9 cellular contexts compared by ENCODE assay signal in genomic region chr10:5292196-5292735, GRCh38.
DNase-seq lines count a peak whose midpoint lies in the region; ATAC-seq and TF ChIP-seq lines count a peak whose summit lies in the region.
"Had no signal": no experiment of that assay in that cellular context is flagged by ENCODE, and none has a peak within 500 bp of the region (broad histone marks: within the 10 kb centered on the region; RNA-seq: fewer than 3 reads in every experiment).

No MANE protein-coding gene starts in this region.

- TF ChIP-seq EP300 in transverse colon (IDR thresholded peaks at IDR 0.05; ENCODE audit: low read depth) = no peak

- no peak for TF ChIP-seq CTCF in transverse colon (IDR thresholded peaks at IDR 0.05)

- H3K27me3 ChIP-seq in transverse colon = no peaks in the 10 kb centered on the region

- peaks cover 15% of the 10 kb centered on the region for H3K9me3 Mint-ChIP-seq in activated naive CD4-positive, alpha-beta T cell treated with anti-CD3 and anti-CD28 coated beads, Interleukin-2, amount 10 ng/mL, durations not matched to agents 7 days and 5 days
- H3K9me3 Mint-ChIP-seq in activated CD4-positive, alpha-beta T cell treated with anti-CD3 and anti-CD28 coated beads, Interleukin-2, amount 10 ng/mL, durations not matched to agents 7 days and 5 days = peaks cover 16% of the 10 kb centered on the region

- in situ Hi-C loops in transverse colon (cut with MboI; ENCODE audit: low pct_ligation_motif_present in 1 of 4, low pct_unique_long_range_greater_than_20kb in 1 of 4, low sequenced_read_pairs in 3 of 4) = loop anchor here in 1 of 4 donors (5.0 kb wide), 1 partner anchor 40 kb away; no protein-coding TSS in a partner anchor

- ATAC-seq in left cardiac atrium (peak in 1 of 2 donors; percentile 14), esophagus mucosa (no peak), HG02798 (IDR thresholded peaks at IDR 0.05; ENCODE audit: poor library complexity, unreplicated experiment) (no peak)

- H3K4me3 Mint-ChIP-seq in activated naive CD4-positive, alpha-beta T cell treated with anti-CD3 and anti-CD28 coated beads, Interleukin-2, amount 10 ng/mL, durations not matched to agents 7 days and 5 days = peak overlapping the region; percentile 91
- H3K4me3 Mint-ChIP-seq in activated CD4-positive, alpha-beta T cell treated with anti-CD3 and anti-CD28 coated beads, Interleukin-2, amount 10 ng/mL, durations not matched to agents 7 days and 5 days = peak overlapping the region; percentile 83
- H3K4me3 Mint-ChIP-seq: H9 had no signal

- H3K27ac Mint-ChIP-seq in activated naive CD4-positive, alpha-beta T cell treated with anti-CD3 and anti-CD28 coated beads, Interleukin-2, amount 10 ng/mL, durations not matched to agents 7 days and 5 days = peak overlapping the region; percentile 99
- H3K27ac Mint-ChIP-seq in activated CD4-positive, alpha-beta T cell treated with anti-CD3 and anti-CD28 coated beads, Interleukin-2, amount 10 ng/mL, durations not matched to agents 7 days and 5 days = peak overlapping the region; percentile 99

- H3K36me3 Mint-ChIP-seq in activated naive CD4-positive, alpha-beta T cell treated with anti-CD3 and anti-CD28 coated beads, Interleukin-2, amount 10 ng/mL, durations not matched to agents 7 days and 5 days = peaks cover 50% of the 10 kb centered on the region
- peaks cover 59% of the 10 kb centered on the region for H3K36me3 Mint-ChIP-seq in activated CD4-positive, alpha-beta T cell treated with anti-CD3 and anti-CD28 coated beads, Interleukin-2, amount 10 ng/mL, durations not matched to agents 7 days and 5 days (ENCODE audit: low read depth)

- WGBS in transverse colon (ENCODE audit: low coverage in 1 of 2), 2 donors = 42 to 68% methylated on average over 3 to 7 of the region's 7 CpGs

- peak overlapping the region in 1 of 4 donors; percentile 19 for H3K4me3 ChIP-seq in transverse colon

- peaks cover 75% of the 10 kb centered on the region for H3K4me1 Mint-ChIP-seq in activated naive CD4-positive, alpha-beta T cell treated with anti-CD3 and anti-CD28 coated beads, Interleukin-2, amount 10 ng/mL, durations not matched to agents 7 days and 5 days
- H3K4me1 Mint-ChIP-seq in activated CD4-positive, alpha-beta T cell treated with anti-CD3 and anti-CD28 coated beads, Interleukin-2, amount 10 ng/mL, durations not matched to agents 7 days and 5 days = peaks cover 64% of the 10 kb centered on the region

- peaks cover 0 to 17% (median 8%) of the 10 kb centered on the region in 4 donors for H3K4me1 ChIP-seq in transverse colon

- intact Hi-C loops in left cardiac atrium (cut with DNase I) = no loop called here
- intact Hi-C loops in transverse colon (cut with DNase I; ENCODE audit: low total_unique reads) = no loop called here

- TF ChIP-seq POLR2A in transverse colon (IDR thresholded peaks at IDR 0.05) = no peak

- POLR2A ChIA-PET in activated CD4-positive, alpha-beta T cell treated with anti-CD3 and anti-CD28 coated beads, Interleukin-2, amount 10 ng/mL, durations not matched to agents 7 days and 5 days (lab: Charles Lee) = no interaction called here

- H3K27me3 Mint-ChIP-seq in activated naive CD4-positive, alpha-beta T cell treated with anti-CD3 and anti-CD28 coated beads, Interleukin-2, amount 10 ng/mL, durations not matched to agents 7 days and 5 days = no peaks in the 10 kb centered on the region
- H3K27me3 Mint-ChIP-seq in activated CD4-positive, alpha-beta T cell treated with anti-CD3 and anti-CD28 coated beads, Interleukin-2, amount 10 ng/mL, durations not matched to agents 7 days and 5 days = no peaks in the 10 kb centered on the region

- no peaks in the 10 kb centered on the region for H3K36me3 ChIP-seq in transverse colon

- H3K9me3 ChIP-seq in transverse colon = no peaks in the 10 kb centered on the region

- H3K27ac ChIP-seq in transverse colon (peak overlapping the region; percentile 62 to 81 (median 72)), substantia nigra (ENCODE audit: low read depth, low read length, poor library complexity, severe bottlenecking) (no peak overlapping the region)

- CTCF ChIA-PET in activated naive CD4-positive, alpha-beta T cell treated with anti-CD3 and anti-CD28 coated beads, Interleukin-2, amount 10 ng/mL, durations not matched to agents 7 days and 5 days (lab: Charles Lee) = interaction anchor here (1.0 to 1.1 kb wide), 2 partner anchors 9 to 442 kb away, joined by 3 to 4 read pairs; no protein-coding TSS in a partner anchor
- CTCF ChIA-PET in activated CD4-positive, alpha-beta T cell treated with anti-CD3 and anti-CD28 coated beads, Interleukin-2, amount 10 ng/mL, durations not matched to agents 7 days and 5 days (lab: Charles Lee) = interaction anchor here (1.1 to 2.8 kb wide), 2 partner anchors 10 to 11 kb away, joined by 4 to 10 read pairs; no protein-coding TSS in a partner anchor

- peak; percentile 74 for DNase-seq in activated naive CD4-positive, alpha-beta T cell treated with anti-CD3 and anti-CD28 coated beads, Interleukin-2, amount 10 ng/mL, durations not matched to agents 7 days and 5 days
- DNase-seq in activated naive CD4-positive, alpha-beta T cell treated with anti-CD3 and anti-CD28 coated beads, Interleukin-2, amount 50 U/mL, for 16 hours = no peak
- DNase-seq in activated CD4-positive, alpha-beta T cell treated with anti-CD3 and anti-CD28 coated beads, Interleukin-2, amount 10 ng/mL, durations not matched to agents 7 days and 5 days = peak; percentile 44
- peak; percentile 22 for DNase-seq in left cardiac atrium
- no peak for DNase-seq in transverse colon
- DNase-seq in substantia nigra (lab: John Stamatoyannopoulos, UW) = no peak
- DNase-seq: H9 had no signal

Comparison
In these comparisons a context has a peak if more than half of its experiments do, and no peak if none do; other contexts are left out.
1. DNase-seq: peak in activated naive CD4-positive, alpha-beta T cell treated with anti-CD3 and anti-CD28 coated beads, Interleukin-2, amount 10 ng/mL, durations not matched to agents 7 days and 5 days (single experiment), activated CD4-positive, alpha-beta T cell treated with anti-CD3 and anti-CD28 coated beads, Interleukin-2, amount 10 ng/mL, durations not matched to agents 7 days and 5 days (single experiment) and left cardiac atrium (single experiment); none in activated naive CD4-positive, alpha-beta T cell treated with anti-CD3 and anti-CD28 coated beads, Interleukin-2, amount 50 U/mL, for 16 hours (single experiment), transverse colon (single experiment) and substantia nigra (0 of 49).